Comparison of ENCODE assay signal across 10 cellular contexts in the genomic region with DNA sequence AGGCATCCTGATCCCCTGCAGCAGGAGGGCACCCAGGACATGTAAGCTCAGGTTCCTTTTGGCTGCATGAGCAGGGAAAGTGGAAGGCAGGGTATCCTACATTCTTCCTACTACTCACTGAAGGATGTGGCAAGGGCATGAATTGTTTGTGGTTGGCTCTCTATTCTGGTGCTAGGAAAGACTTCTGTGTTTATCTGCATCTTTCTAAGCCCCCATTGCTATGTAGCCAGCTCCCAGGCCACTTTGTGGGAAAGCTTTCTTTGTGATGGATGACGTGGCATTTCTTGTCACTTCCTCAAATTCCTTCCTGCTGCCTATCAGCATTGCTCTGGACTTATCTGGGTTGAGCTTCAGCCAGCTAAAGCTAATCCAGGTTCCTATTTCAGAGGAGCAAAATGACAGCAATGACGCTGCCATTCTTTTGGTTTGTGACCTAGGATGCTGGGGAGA. TPM values are rescaled to one million over a fixed set of nuclear protein-coding genes. Genes with fewer than 3 reads are reported as not detected.
DNase-seq lines count a peak whose midpoint lies in the region; ATAC-seq, FAIRE-seq and TF ChIP-seq lines count a peak whose summit lies in the region.
"Had no signal": no experiment of that assay in that cellular context is flagged by ENCODE, and none has a peak within 500 bp of the region (broad histone marks: within the 10 kb centered on the region; RNA-seq: fewer than 3 reads in every experiment).

No MANE protein-coding gene starts in this region.

- no peak for ATAC-seq in T-helper 17 cell
- ATAC-seq in GM18861 (IDR thresholded peaks at IDR 0.05; ENCODE audit: unreplicated experiment): no peak

- no peak overlapping the region for H3K4me3 Mint-ChIP-seq in T-helper 17 cell

- H3K4me1 Mint-ChIP-seq in T-helper 17 cell: no peaks in the 10 kb centered on the region

- H3K27me3 Mint-ChIP-seq in T-helper 17 cell: no peaks in the 10 kb centered on the region

- no peak for TF ChIP-seq CTCF in fibroblast of villous mesenchyme (IDR thresholded peaks at IDR 0.05; ENCODE audit: insufficient read depth, low read depth, low read length)

- H3K9me3 ChIP-seq in T-helper 17 cell (ENCODE audit: control insufficient read depth, low read length, poor library complexity, severe bottlenecking): no peaks in the 10 kb centered on the region

- H3K4me3 ChIP-seq in fibroblast of villous mesenchyme (ENCODE audit: low read depth, low read length): no peak overlapping the region

- no peaks in the 10 kb centered on the region for H3K36me3 Mint-ChIP-seq in T-helper 17 cell (ENCODE audit: low read depth)

- DNase-seq in GM04503 (ENCODE audit: low read depth) (peak; percentile 9), RCC 7860 (ENCODE audit: low spot score) (peak; percentile 24), fibroblast of villous mesenchyme (ENCODE audit: low read depth) (peak; percentile 78), non-pigmented ciliary epithelial cell (ENCODE audit: low read depth) (peak; percentile 65), T-helper 17 cell (no peak), pons (ENCODE audit: low spot score) (no peak)
- no peak for DNase-seq in stimulated activated CD8-positive, alpha-beta memory T cell treated with anti-CD3 and anti-CD28 coated beads, Interleukin-4, amount 100 ng/mL, for 48 hours
- DNase-seq: caudate nucleus, DMS153 had no signal

- no peak overlapping the region for H3K27ac Mint-ChIP-seq in T-helper 17 cell

- FAIRE-seq in RCC 7860 (lab: Jason Lieb, UNC): no peak

RNA-seq across cellular contexts. Expression of a gene that starts 46.2 kb away (rescaled TPM):
- 87.3 and 107 TPM in 2 replicates for total RNA-seq in fibroblast of villous mesenchyme
- 10 to 100 TPM in 1 of 2 donors, under 1 TPM in 1; 0.80 to 13.4 TPM for total RNA-seq in T-helper 17 cell

Comparison
In these comparisons a context has a peak if more than half of its experiments do, and no peak if none do; other contexts are left out.
1. DNase-seq: peak in GM04503 (single experiment), RCC 7860 (single experiment), fibroblast of villous mesenchyme (single experiment) and non-pigmented ciliary epithelial cell (single experiment); none in stimulated activated CD8-positive, alpha-beta memory T cell treated with anti-CD3 and anti-CD28 coated beads, Interleukin-4, amount 100 ng/mL, for 48 hours (single experiment), T-helper 17 cell (0 of 3) and pons (single experiment).